1 cellular context compared by ENCODE assay signal in genomic region chr12:68746572-68747180, GRCh38.
A peak's percentile ranks its signal among the peaks of the same experiment; 100 is the strongest.
TF ChIP-seq lines count a peak whose summit lies in the region.

No MANE protein-coding gene starts in this region.

TF ChIP-seq in H1, 55 proteins besides CTCF, POLR2A, EP300 and RAD21:
- TF ChIP-seq PHF8 (conservative IDR thresholded peaks at IDR 0.05; ENCODE audit: low read depth, low read length) (0 out of 2 replicates have a peak, but pooled peaks have one; percentile 18), KDM4A (IDR thresholded peaks at IDR 0.05; ENCODE audit: low read depth, low read length, severe bottlenecking) (peak; percentile 43), E2F6 (IDR thresholded peaks at IDR 0.05) (no peak), CHD7 (IDR thresholded peaks at IDR 0.05; ENCODE audit: insufficient replicate concordance, low read length) (no peak)
